8 cellular contexts compared by ENCODE assay signal in the genomic region with DNA sequence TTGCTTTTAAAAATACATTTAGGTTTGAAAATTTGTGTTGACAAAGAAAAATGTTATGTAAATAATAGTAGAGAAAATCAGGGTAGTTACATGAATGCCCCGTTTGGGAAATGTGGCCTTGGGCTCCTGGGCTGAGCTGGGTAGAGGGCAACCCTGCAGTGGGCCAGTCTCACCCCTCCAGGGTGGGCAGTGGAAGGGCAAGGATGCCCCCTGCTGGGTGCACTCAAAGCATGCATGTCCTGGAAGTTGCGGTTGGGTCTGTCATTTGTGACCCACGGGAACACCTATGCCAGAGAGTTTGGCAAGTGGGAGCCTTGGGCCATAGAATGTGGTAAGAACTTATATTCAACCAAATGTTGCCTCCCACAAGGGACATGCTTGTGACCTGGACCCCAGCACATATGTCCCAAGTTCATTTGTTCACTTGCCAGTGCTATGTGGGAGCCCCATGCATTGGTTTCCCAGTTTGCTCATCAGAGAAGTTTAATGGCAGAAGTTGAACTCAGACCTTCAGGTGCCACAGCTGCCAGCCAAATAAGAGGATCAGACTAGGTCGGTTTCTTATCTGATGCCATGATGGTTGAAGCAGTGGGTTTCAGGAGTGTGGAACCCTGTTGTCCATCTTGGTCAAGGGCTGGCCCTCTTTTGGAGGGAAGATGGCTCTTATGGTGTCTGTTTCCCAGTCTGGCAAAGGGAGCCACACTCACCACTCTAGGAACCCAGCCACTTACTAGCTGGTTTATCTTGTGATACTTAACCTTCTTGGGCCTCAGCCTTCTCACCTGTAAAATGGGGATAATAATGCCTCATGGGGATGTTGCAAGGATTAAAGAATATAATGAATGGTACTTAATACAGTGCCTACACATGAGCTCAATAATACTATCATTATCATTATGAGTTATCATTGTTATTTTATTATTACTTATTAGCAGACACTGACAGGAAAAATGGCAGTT. TPM values are rescaled to one million over a fixed set of nuclear protein-coding genes. Genes with fewer than 3 reads are reported as not detected.
A peak's percentile ranks its signal among the peaks of the same experiment; 100 is the strongest.
DNase-seq lines count a peak whose midpoint lies in the region; ATAC-seq and TF ChIP-seq lines count a peak whose summit lies in the region.

No MANE protein-coding gene starts in this region.

- H3K4me1 ChIP-seq in CD4-positive, alpha-beta memory T cell (ENCODE audit: insufficient read depth, low read length), result peaks cover 42% of the 10 kb centered on the region
- peaks cover 13 to 42% of the 10 kb centered on the region in 2 donors for H3K4me1 ChIP-seq in left lung

- H3K27ac Mint-ChIP-seq in CD4-positive, alpha-beta memory T cell, result peak overlapping the region; percentile 72 to 96 (median 88)
- peak overlapping the region; percentile 97 for H3K27ac Mint-ChIP-seq in T-helper 2 cell treated with Interferon-gamma antibody and Interleukin-4, amounts not matched to agents 5 μg/mL and 100 μg/mL, for 36 hours
- H3K27ac Mint-ChIP-seq in stimulated activated naive B cell treated with anti-CD40 and anti-IgM and Interleukin-4, amounts not matched to agents 10 μg/mL and 1 μg/mL and 100 μg/mL, for 72 hours, result peak overlapping the region; percentile 38

- no peaks in the 10 kb centered on the region for H3K9me3 ChIP-seq in CD4-positive, alpha-beta memory T cell (ENCODE audit: control insufficient read depth in 1 of 2, low read length in 2 of 2)
- H3K9me3 ChIP-seq in left lung, result no peaks in the 10 kb centered on the region

- peaks cover 24 to 59% (median 36%) of the 10 kb centered on the region in 4 donors for H3K4me1 Mint-ChIP-seq in CD4-positive, alpha-beta memory T cell
- H3K4me1 Mint-ChIP-seq in T-helper 2 cell treated with Interferon-gamma antibody and Interleukin-4, amounts not matched to agents 5 μg/mL and 100 μg/mL, for 36 hours (ENCODE audit: low read depth), result peaks cover 32% of the 10 kb centered on the region
- peaks cover 23 to 46% of the 10 kb centered on the region in 2 donors for H3K4me1 Mint-ChIP-seq in stimulated activated naive B cell treated with anti-CD40 and anti-IgM and Interleukin-4, amounts not matched to agents 10 μg/mL and 1 μg/mL and 100 μg/mL, for 72 hours

- H3K27me3 Mint-ChIP-seq in CD4-positive, alpha-beta memory T cell, result no peaks in the 10 kb centered on the region
- H3K27me3 Mint-ChIP-seq in T-helper 2 cell treated with Interferon-gamma antibody and Interleukin-4, amounts not matched to agents 5 μg/mL and 100 μg/mL, for 36 hours (ENCODE audit: low read depth), result peaks cover 35% of the 10 kb centered on the region
- peaks cover 1 to 4% of the 10 kb centered on the region in 2 donors for H3K27me3 Mint-ChIP-seq in stimulated activated naive B cell treated with anti-CD40 and anti-IgM and Interleukin-4, amounts not matched to agents 10 μg/mL and 1 μg/mL and 100 μg/mL, for 72 hours

- CTCF ChIA-PET in CD4-positive, alpha-beta memory T cell (lab: Charles Lee; ENCODE audit: partially characterized antibody), result interaction anchor here (0.7 to 23.8 kb wide), 15 partner anchors 11 to 468 kb away, joined by 3 to 634 read pairs (median 7); a partner anchor contains a TSS

- intact Hi-C loops in CD4-positive, alpha-beta memory T cell (cut with micrococcal nuclease), result loop anchor here (1.0 kb wide), 1 partner anchor 31 kb away; no protein-coding TSS in a partner anchor
- intact Hi-C loops in left lung (cut with DNase I), result no loop called here

- ATAC-seq in left lung (peak; percentile 56), GM19035 (IDR thresholded peaks at IDR 0.05; ENCODE audit: unreplicated experiment) (no peak), HG03571 (IDR thresholded peaks at IDR 0.05; ENCODE audit: unreplicated experiment) (no peak)
- peak; percentile 26 to 44 for ATAC-seq in stimulated activated naive B cell treated with anti-CD40 and anti-IgM and Interleukin-4, amounts not matched to agents 10 μg/mL and 1 μg/mL and 100 μg/mL, for 72 hours (replicated peaks)

- no peak overlapping the region for H3K4me3 ChIP-seq in CD4-positive, alpha-beta memory T cell (ENCODE audit: low read length in 2 of 2)
- H3K4me3 ChIP-seq in HL-60 (replicated peaks; ENCODE audit: insufficient read depth, low read length) (no peak overlapping the region), brain microvascular endothelial cell (ENCODE audit: low read depth, low read length) (no peak overlapping the region), left lung (no peak overlapping the region)

- peak overlapping the region; percentile 67 to 97 (median 96) for H3K4me3 Mint-ChIP-seq in CD4-positive, alpha-beta memory T cell
- H3K4me3 Mint-ChIP-seq in T-helper 2 cell treated with Interferon-gamma antibody and Interleukin-4, amounts not matched to agents 5 μg/mL and 100 μg/mL, for 36 hours, result peak overlapping the region; percentile 95
- peak overlapping the region in 1 of 2 donors; percentile 93 for H3K4me3 Mint-ChIP-seq in stimulated activated naive B cell treated with anti-CD40 and anti-IgM and Interleukin-4, amounts not matched to agents 10 μg/mL and 1 μg/mL and 100 μg/mL, for 72 hours

- H3K9me3 Mint-ChIP-seq in CD4-positive, alpha-beta memory T cell, result no peaks in the 10 kb centered on the region
- H3K9me3 Mint-ChIP-seq in T-helper 2 cell treated with Interferon-gamma antibody and Interleukin-4, amounts not matched to agents 5 μg/mL and 100 μg/mL, for 36 hours, result no peaks in the 10 kb centered on the region
- H3K9me3 Mint-ChIP-seq in stimulated activated naive B cell treated with anti-CD40 and anti-IgM and Interleukin-4, amounts not matched to agents 10 μg/mL and 1 μg/mL and 100 μg/mL, for 72 hours, result no peaks in the 10 kb centered on the region

- no peaks in the 10 kb centered on the region for H3K27me3 ChIP-seq in CD4-positive, alpha-beta memory T cell (ENCODE audit: insufficient read depth, low read length)
- H3K27me3 ChIP-seq in HL-60 (ENCODE audit: insufficient read depth, poor library complexity, severe bottlenecking) (no peaks in the 10 kb centered on the region), brain microvascular endothelial cell (replicated peaks) (peaks cover 5% of the 10 kb centered on the region), left lung (no peaks in the 10 kb centered on the region)

- DNase-seq in CD4-positive, alpha-beta memory T cell, result peak in 4 of 5 donors; percentile 47 to 56 (median 54)
- DNase-seq in HL-60 (ENCODE audit: low read depth in 1 of 2, low spot score in 1 of 2) (peak; percentile 68 to 84), brain microvascular endothelial cell (no peak), left lung (peak; percentile 71 to 90)
- peak; percentile 55 for DNase-seq in T-helper 2 cell treated with Interferon-gamma antibody and Interleukin-4, amounts not matched to agents 5 μg/mL and 100 μg/mL, for 36 hours (ENCODE audit: low spot score)
- peak; percentile 39 for DNase-seq in stimulated activated naive B cell treated with anti-CD40 and anti-IgM and Interleukin-4, amounts not matched to agents 10 μg/mL and 1 μg/mL and 100 μg/mL, for 72 hours

- no peak overlapping the region for H3K27ac ChIP-seq in CD4-positive, alpha-beta memory T cell (ENCODE audit: low read depth, low read length)
- H3K27ac ChIP-seq in HL-60 (replicated peaks) (no peak overlapping the region), brain microvascular endothelial cell (no peak overlapping the region), left lung (peak overlapping the region in 1 of 2 donors; percentile 86)

- no peaks in the 10 kb centered on the region for H3K36me3 ChIP-seq in CD4-positive, alpha-beta memory T cell (ENCODE audit: insufficient read depth, low read length)
- H3K36me3 ChIP-seq in brain microvascular endothelial cell (replicated peaks), result no peaks in the 10 kb centered on the region
- no peaks in the 10 kb centered on the region for H3K36me3 ChIP-seq in left lung

- in situ Hi-C loops in brain microvascular endothelial cell (cut with HindIII; ENCODE audit: low pct_ligation_motif_present, low sequenced_read_pairs), result no loop called here

- peaks cover 0 to 12% of the 10 kb centered on the region in 2 donors for H3K36me3 Mint-ChIP-seq in CD4-positive, alpha-beta memory T cell
- H3K36me3 Mint-ChIP-seq in T-helper 2 cell treated with Interferon-gamma antibody and Interleukin-4, amounts not matched to agents 5 μg/mL and 100 μg/mL, for 36 hours (ENCODE audit: low read depth), result peaks cover 2% of the 10 kb centered on the region
- H3K36me3 Mint-ChIP-seq in stimulated activated naive B cell treated with anti-CD40 and anti-IgM and Interleukin-4, amounts not matched to agents 10 μg/mL and 1 μg/mL and 100 μg/mL, for 72 hours, result peaks cover 0 to 2% of the 10 kb centered on the region in 2 donors

- POLR2A ChIA-PET in CD4-positive, alpha-beta memory T cell (lab: Charles Lee; ENCODE audit: partially characterized antibody), result interaction anchor here (1.3 to 6.8 kb wide), 9 partner anchors 9 to 262 kb away, joined by 3 to 90 read pairs (median 31); a partner anchor contains a TSS

- TF ChIP-seq CTCF in HL-60 (IDR thresholded peaks at IDR 0.05; ENCODE audit: insufficient read depth, low read length), result peak; percentile 62
- TF ChIP-seq CTCF in brain microvascular endothelial cell (IDR thresholded peaks at IDR 0.05; ENCODE audit: low read depth, low read length, missing control alignments), result peak; percentile 87
- TF ChIP-seq CTCF in left lung (IDR thresholded peaks at IDR 0.05), result peak; percentile 60 to 87

RNA-seq across cellular contexts. Expression of a gene that starts 2.5 kb away (rescaled TPM):
- total RNA-seq in CD4-positive, alpha-beta memory T cell, result 100 to 1,000 TPM; 211 to 219 TPM
- polyA plus RNA-seq in CD4-positive, alpha-beta memory T cell, result 10 to 100 TPM; 22.6 to 37.5 TPM
- total RNA-seq in left lung, result 10 to 100 TPM; 30.8 to 86.4 TPM

RNA-seq across cellular contexts. Expression of a gene that starts 13.2 kb away (rescaled TPM):
- total RNA-seq in CD4-positive, alpha-beta memory T cell, result 1 to 10 TPM; 7.2 to 7.5 TPM
- polyA plus RNA-seq in CD4-positive, alpha-beta memory T cell, result 1 to 10 TPM in 1 of 2 donors, under 1 TPM in 1; 0.08 to 2.8 TPM
- 10 to 100 TPM; 27.1 to 37.1 TPM for total RNA-seq in left lung

RNA-seq across cellular contexts. Expression of a gene that starts 27.4 kb away (rescaled TPM):
- total RNA-seq in CD4-positive, alpha-beta memory T cell, result not detected
- polyA plus RNA-seq in CD4-positive, alpha-beta memory T cell, result not detected
- total RNA-seq in left lung, result not detected

RNA-seq across cellular contexts. Expression of a gene that starts 30.5 kb away (rescaled TPM):
- 1 to 10 TPM; 2.6 to 5.1 TPM for total RNA-seq in CD4-positive, alpha-beta memory T cell
- under 1 TPM in 1 of 2 donors, not detected in 1; 0.53 TPM for polyA plus RNA-seq in CD4-positive, alpha-beta memory T cell
- total RNA-seq in left lung, result 10 to 100 TPM; 31.7 to 65.4 TPM

RNA-seq across cellular contexts. Expression of a gene that starts 40.6 kb away (rescaled TPM):
- not detected for total RNA-seq in CD4-positive, alpha-beta memory T cell
- not detected for polyA plus RNA-seq in CD4-positive, alpha-beta memory T cell
- total RNA-seq in left lung, result not detected

Comparison
In these comparisons a context has a peak if more than half of its experiments do, and no peak if none do; other contexts are left out.
1. H3K27ac Mint-ChIP-seq: peak in every context shown above with its lines; median percentile 97 in T-helper 2 cell treated with Interferon-gamma antibody and Interleukin-4, amounts not matched to agents 5 μg/mL and 100 μg/mL, for 36 hours; 88 in CD4-positive, alpha-beta memory T cell; 38 in stimulated activated naive B cell treated with anti-CD40 and anti-IgM and Interleukin-4, amounts not matched to agents 10 μg/mL and 1 μg/mL and 100 μg/mL, for 72 hours.
2. ATAC-seq: peak in left lung (single experiment) and stimulated activated naive B cell treated with anti-CD40 and anti-IgM and Interleukin-4, amounts not matched to agents 10 μg/mL and 1 μg/mL and 100 μg/mL, for 72 hours (2 of 2); none in GM19035 (single experiment) and HG03571 (single experiment).
3. Peak in every context shown above with its lines, with median percentiles within 50 percentile points of each other: CTCF ChIP-seq.